In the genomic region with DNA sequence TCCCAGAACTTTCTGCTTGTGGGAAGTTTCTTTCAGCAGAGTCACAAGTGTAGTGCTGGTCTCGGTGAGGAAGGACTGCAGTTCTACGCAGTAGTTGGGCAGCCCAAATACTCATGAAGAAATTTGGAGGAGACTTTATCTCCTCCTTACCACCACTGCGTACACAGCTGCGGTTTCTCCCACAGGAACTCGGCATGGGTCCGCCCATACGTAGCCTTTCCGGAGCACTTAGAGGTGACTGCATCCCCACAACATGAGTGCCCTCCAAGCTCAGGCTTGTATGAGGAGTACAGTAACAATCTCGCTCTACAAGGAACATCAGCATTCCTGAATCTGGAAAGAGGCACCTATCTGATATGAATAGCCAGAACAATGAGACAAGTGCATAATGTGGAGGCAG, we compare ENCODE assay signal across 17 cellular contexts.
"Had no signal": no experiment of that assay in that cellular context is flagged by ENCODE, and none has a peak within 500 bp of the region (broad histone marks: within the 10 kb centered on the region; RNA-seq: fewer than 3 reads in every experiment).

No MANE protein-coding gene starts in this region.

- ATAC-seq: activated CD4-positive, CD25-positive, alpha-beta regulatory T cell treated with anti-CD3 and anti-CD28 coated beads, Interleukin-2, amount 50 U/mL, for 24 hours; activated CD8-positive, alpha-beta T cell treated with anti-CD3 and anti-CD28 coated beads for 36 hours; activated T-cell treated with anti-CD3 and anti-CD28 coated beads, Interleukin-2, amount 50 U/mL, for 72 hours had no signal

- H2AFZ ChIP-seq: PC-9 had no signal

- H3K4me3 ChIP-seq: PC-9 had no signal

- H3K9ac ChIP-seq: KMS-11 had no signal

- H3K27ac ChIP-seq: KMS-11, PC-9 had no signal

- DNase-seq: activated CD4-positive, alpha-beta T cell treated with anti-CD3 and anti-CD28 coated beads for 4 hours; activated CD8-positive, alpha-beta memory T cell treated with anti-CD3 and anti-CD28 coated beads, Interleukin-2, amount 50 U/mL, for 4 hours; activated CD8-positive, alpha-beta T cell treated with anti-CD3 and anti-CD28 coated beads for 36 hours; activated gamma-delta T cell treated with Interleukin-2 at 50 U/mL for 16 hours; activated naive CD4-positive, alpha-beta T cell treated with anti-CD3 and anti-CD28 coated beads, Interleukin-2, amount 10 ng/mL, durations not matched to agents 7 days and 5 days; activated naive CD8-positive, alpha-beta T cell treated with anti-CD3 and anti-CD28 coated beads for 36 hours; activated T-cell treated with anti-CD3 and anti-CD28 coated beads, Interleukin-2, amount 50 U/mL, for 72 hours; NCI-H1092; NCI-H1417; NCI-H1930; NCI-H510A treated with DMSO at 0.1 percent for 48 hours; PC-9; SHP77 treated with DMSO at 0.1 percent for 48 hours; T-helper 9 cell had no signal

- H3K4me2 ChIP-seq: KMS-11, PC-9 had no signal

- FAIRE-seq: TTC549 had no signal
